ENCODE assay signal across 14 cellular contexts in the genomic region with DNA sequence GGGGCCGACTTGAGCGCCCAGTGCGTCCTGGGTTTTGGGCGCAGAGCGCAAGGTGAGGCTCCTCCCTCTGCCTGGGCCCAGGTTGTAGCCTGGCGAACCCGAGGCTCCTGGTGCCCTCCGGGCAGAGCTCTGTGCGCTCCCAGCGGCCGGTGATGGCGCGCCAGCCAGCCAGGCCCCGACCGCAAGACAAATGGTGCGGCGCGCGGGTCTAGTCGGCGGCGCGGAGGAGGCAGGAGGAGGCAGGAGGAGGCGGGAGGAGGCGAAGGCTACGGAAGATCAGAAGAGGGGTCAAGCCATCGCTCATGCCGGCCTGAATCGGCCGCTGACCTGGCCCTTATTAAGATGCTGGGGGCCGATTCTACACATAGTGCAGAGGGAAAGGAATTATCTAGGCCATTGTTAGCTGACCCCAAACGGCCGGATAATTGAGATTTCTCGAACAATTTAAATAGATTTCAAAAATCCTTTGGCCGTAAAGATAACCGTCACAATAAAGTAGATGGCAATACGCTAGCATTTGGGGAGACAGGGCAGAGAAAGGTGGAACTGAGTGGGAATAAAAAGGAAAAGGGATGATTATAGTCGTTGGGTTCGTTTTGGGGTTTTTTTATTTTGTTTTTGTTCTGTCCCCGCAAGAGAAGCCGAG. TPM values are rescaled to one million over a fixed set of nuclear protein-coding genes. Genes with fewer than 3 reads are reported as not detected.
DNase-seq lines count a peak whose midpoint lies in the region; ATAC-seq, FAIRE-seq and TF ChIP-seq lines count a peak whose summit lies in the region.
"Had no signal": no experiment of that assay in that cellular context is flagged by ENCODE, and none has a peak within 500 bp of the region (broad histone marks: within the 10 kb centered on the region; RNA-seq: fewer than 3 reads in every experiment).

No MANE protein-coding gene starts in this region.

- H2AFZ ChIP-seq in H1 (ENCODE audit: low read length): no peak overlapping the region

- H3K27ac ChIP-seq in H1 (ENCODE audit: low read depth, low read length): no peak overlapping the region
- H3K27ac ChIP-seq: BLaER1 had no signal

- H4K91ac ChIP-seq in H1 (replicated peaks; ENCODE audit: insufficient read length, low read length): no peak overlapping the region

- no peak for TF ChIP-seq EP300 in H1 (IDR thresholded peaks at IDR 0.05; ENCODE audit: borderline replicate concordance in 1 of 2, low read depth in 2 of 2, low read length in 2 of 2)

- no peak overlapping the region for H2BK12ac ChIP-seq in H1 (ENCODE audit: low read depth, low read length)

- DNase-seq in Right ventricle myocardium inferior (ENCODE audit: missing footprints): no peak
- no peak for DNase-seq in cardiac septum (ENCODE audit: low spot score)
- DNase-seq in H1 (ENCODE audit: low read depth in 1 of 2, low spot score in 2 of 2): peak; percentile 54 to 83
- peak; percentile 85 for DNase-seq in left kidney (ENCODE audit: low read depth, low spot score)
- no peak for DNase-seq in hippocampal formation (lab: John Stamatoyannopoulos, UW)
- no peak for DNase-seq in DMS53 (lab: John Stamatoyannopoulos, UW)
- DNase-seq: activated CD4-positive, alpha-beta T cell treated with anti-CD3 and anti-CD28 coated beads, Interleukin-2, amount 50 U/mL, for 4 hours; amniotic stem cell; left colon had no signal

- H3K4me2 ChIP-seq in H1 (ENCODE audit: insufficient read depth in 1 of 2, low read depth in 2 of 2, low read length in 2 of 2): peak overlapping the region; percentile 32 to 43; a peak in 3 of 4 replicates
- H3K4me2 ChIP-seq: BLaER1 had no signal

- no peaks in the 10 kb centered on the region for H3K79me2 ChIP-seq in H1 (ENCODE audit: control insufficient read depth in 1 of 2, insufficient read depth in 2 of 2, low read length in 2 of 2)

- CTCF ChIA-PET in H1 (lab: Charles Lee; ENCODE audit: partially characterized antibody): interaction anchor here (0.7 to 2.5 kb wide), 5 partner anchors 36 to 237 kb away, joined by 3 to 14 read pairs (median 3); no protein-coding TSS in a partner anchor

- H2BK120ac ChIP-seq in H1 (replicated peaks; ENCODE audit: low read depth, low read length): no peak overlapping the region

- POLR2A ChIA-PET in H1 (lab: Charles Lee; ENCODE audit: partially characterized antibody): interaction anchor here (0.7 kb wide), 1 partner anchor 269 kb away, joined by 3 read pairs; no protein-coding TSS in a partner anchor

- no peak overlapping the region for H2BK20ac ChIP-seq in H1 (ENCODE audit: low read length)

- peaks cover 9 to 51% (median 25%) of the 10 kb centered on the region in 4 experiments for H3K4me1 ChIP-seq in H1 (replicated peaks in 1 of 4; ENCODE audit: control insufficient read depth in 3 of 4, insufficient read depth in 4 of 4, low read length in 3 of 4)
- H3K4me1 ChIP-seq: BLaER1 had no signal

- H2BK15ac ChIP-seq in H1 (ENCODE audit: low read length): no peak overlapping the region

- ATAC-seq in Right ventricle myocardium inferior (peak; percentile 53), HG03460 (IDR thresholded peaks at IDR 0.05; ENCODE audit: unreplicated experiment) (no peak), GM18867 (IDR thresholded peaks at IDR 0.05; ENCODE audit: unreplicated experiment) (no peak)
- ATAC-seq: left colon had no signal

- no peak for TF ChIP-seq POLR2A in H1 (IDR thresholded peaks at IDR 0.05; ENCODE audit: control extremely low read depth in 1 of 2, low read depth in 2 of 2, low read length in 2 of 2)

- FAIRE-seq in H1 (lab: Jason Lieb, UNC): no peak
- FAIRE-seq: endothelial cell of umbilical vein had no signal

- no peaks in the 10 kb centered on the region for H3K79me1 ChIP-seq in H1 (ENCODE audit: low read depth, low read length)

- H2AK5ac ChIP-seq in H1 (ENCODE audit: low read depth, low read length): no peak overlapping the region

- H3K36me3 ChIP-seq in H1 (ENCODE audit: control insufficient read depth in 2 of 4, insufficient read depth in 4 of 4, low read length in 3 of 4): no peaks in the 10 kb centered on the region; a peak in 1 of 8 replicates
- H3K36me3 ChIP-seq: BLaER1 had no signal

- H3K23me2 ChIP-seq in H1 (ENCODE audit: low read depth, low read length): no peaks in the 10 kb centered on the region

- no peak overlapping the region for H2BK5ac ChIP-seq in H1 (ENCODE audit: low read depth, low read length)

- intact Hi-C loops in Right ventricle myocardium inferior (cut with DNase I) (loop anchor here (2.0 to 5.0 kb wide), 2 partner anchors 46 to 164 kb away; no protein-coding TSS in a partner anchor), cardiac septum (cut with DNase I) (loop anchor here (5.0 kb wide), 3 partner anchors 44 to 161 kb away; no protein-coding TSS in a partner anchor)

- 2% methylated on average over 40 of the region's 41 CpGs; no CpG with 5 or more reads in 1 of the 2 experiments for WGBS in H1 (ENCODE audit: extremely low coverage in 1 of 2, insufficient coverage in 1 of 2, insufficient read length in 1 of 2, insufficient replicate concordance in 2 of 2, low coverage in 1 of 2, low lambda C conversion rate in 2 of 2, missing lambda C conversion rate in 1 of 2), 2 experiments

- no peak overlapping the region for H3K14ac ChIP-seq in H1 (ENCODE audit: insufficient read length)

- no peaks in the 10 kb centered on the region; a peak in 1 of 4 replicates for H3K9me3 ChIP-seq in H1 (ENCODE audit: insufficient read depth in 2 of 2, low read depth in 1 of 2, low read length in 1 of 2)

- no peak overlapping the region for H4K5ac ChIP-seq in H1 (ENCODE audit: insufficient read length, low read depth, low read length)

- H4K8ac ChIP-seq in H1 (ENCODE audit: extremely low read depth, insufficient read depth, low read length): no peak overlapping the region

- peaks cover 98 to 100% (median 99%) of the 10 kb centered on the region in 4 experiments for H3K27me3 ChIP-seq in H1 (replicated peaks in 1 of 4; ENCODE audit: control insufficient read depth in 3 of 4, extremely low read depth in 1 of 4, insufficient read depth in 3 of 4, low read length in 3 of 4)

- peaks cover 13 to 38% of the 10 kb centered on the region in 2 experiments for H4K20me1 ChIP-seq in H1 (replicated peaks in 1 of 2; ENCODE audit: control insufficient read depth in 1 of 2, insufficient read depth in 2 of 2, low read length in 2 of 2)

- TF ChIP-seq RAD21 in H1 (IDR thresholded peaks at IDR 0.05 in 1 of 2, conservative IDR thresholded peaks at IDR 0.05 in 1 of 2; ENCODE audit: low read depth in 2 of 2, low read length in 2 of 2): peak; percentile 64 to 78

- H3K18ac ChIP-seq in H1 (ENCODE audit: extremely low read depth, low read length): no peak overlapping the region

- no peak overlapping the region for H3K56ac ChIP-seq in H1 (replicated peaks; ENCODE audit: insufficient read length, low read depth, low read length)

- peak; percentile 57 to 72 (median 70) for TF ChIP-seq CTCF in H1 (IDR thresholded peaks at IDR 0.05; ENCODE audit: control extremely low read depth in 1 of 3, insufficient read depth in 1 of 3, low read depth in 1 of 3, low read length in 3 of 3)

- H3K9ac ChIP-seq in H1 (replicated peaks in 1 of 4; ENCODE audit: extremely low read depth in 1 of 4, low read depth in 3 of 4, low read length in 3 of 4): no peak overlapping the region
- H3K9ac ChIP-seq: BLaER1 had no signal

- no peak overlapping the region for H3K4ac ChIP-seq in H1 (replicated peaks; ENCODE audit: insufficient read length, low read depth, low read length)

- H3K23ac ChIP-seq in H1 (ENCODE audit: insufficient read length): no peak overlapping the region

- H3K4me3 ChIP-seq in H1 (ENCODE audit: extremely low read depth in 1 of 4, insufficient read depth in 2 of 4, low read depth in 3 of 4, low read length in 4 of 4): 0 out of 8 replicates have a peak overlapping the region, but pooled peaks of 1 of the 4 experiments have one; percentile 18
- H3K4me3 ChIP-seq: BLaER1 had no signal

TF ChIP-seq in H1, 55 proteins besides CTCF, POLR2A, EP300 and RAD21 (continues in another document):
- TF ChIP-seq EZH2 (IDR thresholded peaks at IDR 0.05; ENCODE audit: low read depth, low read length, severe bottlenecking) (peak; percentile 42), POLR2AphosphoS5 (IDR thresholded peaks at IDR 0.05; ENCODE audit: low read depth, low read length) (no peak), GABPA (IDR thresholded peaks at IDR 0.05; ENCODE audit: borderline replicate concordance, insufficient read depth, low read length) (0 out of 2 replicates have a peak, but pooled peaks have one; percentile 21), NRF1 (IDR thresholded peaks at IDR 0.05; ENCODE audit: low read depth, low read length) (no peak), BRCA1 (IDR thresholded peaks at IDR 0.05; ENCODE audit: low read depth, low read length) (no peak), MAFK (IDR thresholded peaks at IDR 0.05; ENCODE audit: low read depth, low read length) (no peak), KDM1A (IDR thresholded peaks at IDR 0.05; ENCODE audit: borderline replicate concordance, low read length) (no peak), EGR1 (IDR thresholded peaks at IDR 0.05; ENCODE audit: borderline replicate concordance, low read depth, low read length) (peak; percentile 63; the same call in 1 of the 2 replicates), KDM4A (IDR thresholded peaks at IDR 0.05; ENCODE audit: low read depth, low read length, severe bottlenecking) (no peak), CEBPB (IDR thresholded peaks at IDR 0.05; ENCODE audit: low read depth, low read length) (no peak), HDAC6 (IDR thresholded peaks at IDR 0.05; ENCODE audit: low read depth, low read length) (no peak), SP1 (IDR thresholded peaks at IDR 0.05; ENCODE audit: low read depth, low read length) (0 out of 2 replicates have a peak, but pooled peaks have one; percentile 7), CBX5 (IDR thresholded peaks at IDR 0.05; ENCODE audit: low read depth, low read length) (no peak), YY1 (IDR thresholded peaks at IDR 0.05; ENCODE audit: low read depth, low read length) (peak; percentile 81), ZNF274 (IDR thresholded peaks at IDR 0.05; ENCODE audit: borderline replicate concordance, extremely low read depth, low read length) (no peak), SRF (IDR thresholded peaks at IDR 0.05; ENCODE audit: low read depth, low read length) (no peak), RBBP5 (IDR thresholded peaks at IDR 0.05; ENCODE audit: borderline replicate concordance, low read depth, low read length) (no peak)

RNA-seq across cellular contexts. Expression of a gene that starts 2.8 kb away (rescaled TPM):
- total RNA-seq in Right ventricle myocardium inferior (55.8 TPM), cardiac septum (34.6 TPM)
- total RNA-seq in H1 (2021; fragmentation: NEBNext Ultra II Directional; extraction: Animal tissue kit (Norgen Biotek cat#: 25700)): 0.08 TPM in 1 of 2 replicates, not detected in the other
- 0.05 TPM in 1 of 2 replicates, not detected in the other for polyA plus RNA-seq in H1 (2011; rRNA removed)
- polyA plus RNA-seq in H1 (2011; cell fraction: cytosol; rRNA removed): not detected
- polyA plus RNA-seq in H1 (2011; cell fraction: nucleus; rRNA removed): not detected
- 0.13 TPM in 1 of 4 replicates, not detected in the others for polyA plus RNA-seq in H1 (2012, experiment 1 of 2)
- polyA plus RNA-seq in H1 (2012, experiment 2 of 2): not detected
- polyA plus RNA-seq in H1 (2013, experiment 1 of 2): 0.08 TPM
- 0.09 TPM for polyA plus RNA-seq in H1 (2013, experiment 2 of 2)
- not detected in 2 replicates for polyA minus RNA-seq in H1 (2011; rRNA and poly(A)+ RNA removed)
- not detected for polyA minus RNA-seq in H1 (2011; cell fraction: cytosol; rRNA and poly(A)+ RNA removed)
- not detected for polyA minus RNA-seq in H1 (2011; cell fraction: nucleus; rRNA and poly(A)+ RNA removed)
- total RNA-seq: endothelial cell of umbilical vein, left colon, SK-MEL-5 had no signal
- polyA plus RNA-seq: endothelial cell of umbilical vein had no signal

Comparison
In these comparisons a context has a peak if more than half of its experiments do, and no peak if none do; other contexts are left out.
1. DNase-seq: peak in H1 (2 of 2) and left kidney (single experiment); none in Right ventricle myocardium inferior (single experiment), cardiac septum (single experiment), hippocampal formation (0 of 2) and DMS53 (single experiment).
2. RNA of a gene that starts 2.8 kb away (total RNA-seq): 55.8 TPM in Right ventricle myocardium inferior (single experiment) and 34.6 TPM in cardiac septum (single experiment); 0.08 TPM in H1; every median in the first group is over 10 times any median in the second.